ENCODE assay signal across 1 cellular context in the genomic region with DNA sequence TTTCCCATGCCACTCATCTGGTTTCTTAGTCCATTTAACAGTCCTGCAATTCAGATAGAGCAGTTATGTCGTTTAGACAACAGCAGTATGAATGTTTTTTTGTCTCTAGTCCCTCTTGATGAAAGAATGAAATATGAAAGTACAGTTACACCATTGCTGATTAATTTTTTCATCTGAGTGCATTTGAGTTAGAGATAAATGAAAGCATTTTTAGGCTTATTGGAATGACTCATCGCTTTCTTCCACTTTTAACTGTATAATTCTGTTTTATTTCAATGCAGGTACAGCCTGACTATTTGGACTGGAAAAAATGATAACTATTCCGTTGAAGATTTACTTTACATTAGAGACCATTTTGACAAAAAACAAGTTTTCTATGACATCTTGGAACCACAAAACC.
A peak's percentile ranks its signal among the peaks of the same experiment; 100 is the strongest.
TF ChIP-seq lines count a peak whose summit lies in the region.

No MANE protein-coding gene starts in this region.

TF ChIP-seq in SK-N-SH treated with all-trans-retinoic acid at 6 μM for 48 hours, 23 proteins besides CTCF, POLR2A, EP300 and RAD21 (continued from another document):
- TF ChIP-seq, protein P1, sequence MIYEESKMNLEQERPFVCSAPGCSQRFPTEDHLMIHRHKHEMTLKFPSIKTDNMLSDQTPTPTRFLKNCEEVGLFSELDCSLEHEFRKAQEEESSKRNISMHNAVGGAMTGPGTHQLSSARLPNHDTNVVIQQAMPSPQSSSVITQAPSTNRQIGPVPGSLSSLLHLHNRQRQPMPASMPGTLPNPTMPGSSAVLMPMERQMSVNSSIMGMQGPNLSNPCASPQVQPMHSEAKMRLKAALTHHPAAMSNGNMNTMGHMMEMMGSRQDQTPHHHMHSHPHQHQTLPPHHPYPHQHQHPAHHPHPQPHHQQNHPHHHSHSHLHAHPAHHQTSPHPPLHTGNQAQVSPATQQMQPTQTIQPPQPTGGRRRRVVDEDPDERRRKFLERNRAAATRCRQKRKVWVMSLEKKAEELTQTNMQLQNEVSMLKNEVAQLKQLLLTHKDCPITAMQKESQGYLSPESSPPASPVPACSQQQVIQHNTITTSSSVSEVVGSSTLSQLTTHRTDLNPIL (CRISPR knock-in tag; IDR thresholded peaks at IDR 0.05; ENCODE audit: low read depth), result 0 out of 2 replicates have a peak, but pooled peaks have one; percentile 43
- TF ChIP-seq ZFP3 (CRISPR knock-in tag; IDR thresholded peaks at IDR 0.05), result no peak
- TF ChIP-seq GLIS3 (CRISPR knock-in tag; IDR thresholded peaks at IDR 0.05), result no peak
- no peak for TF ChIP-seq ARNTL (CRISPR knock-in tag; IDR thresholded peaks at IDR 0.05; ENCODE audit: borderline replicate concordance, low read depth)
- TF ChIP-seq ZC3H10 (CRISPR knock-in tag; IDR thresholded peaks at IDR 0.05), result 0 out of 2 replicates have a peak, but pooled peaks have one; percentile 58
